In the genomic region with DNA sequence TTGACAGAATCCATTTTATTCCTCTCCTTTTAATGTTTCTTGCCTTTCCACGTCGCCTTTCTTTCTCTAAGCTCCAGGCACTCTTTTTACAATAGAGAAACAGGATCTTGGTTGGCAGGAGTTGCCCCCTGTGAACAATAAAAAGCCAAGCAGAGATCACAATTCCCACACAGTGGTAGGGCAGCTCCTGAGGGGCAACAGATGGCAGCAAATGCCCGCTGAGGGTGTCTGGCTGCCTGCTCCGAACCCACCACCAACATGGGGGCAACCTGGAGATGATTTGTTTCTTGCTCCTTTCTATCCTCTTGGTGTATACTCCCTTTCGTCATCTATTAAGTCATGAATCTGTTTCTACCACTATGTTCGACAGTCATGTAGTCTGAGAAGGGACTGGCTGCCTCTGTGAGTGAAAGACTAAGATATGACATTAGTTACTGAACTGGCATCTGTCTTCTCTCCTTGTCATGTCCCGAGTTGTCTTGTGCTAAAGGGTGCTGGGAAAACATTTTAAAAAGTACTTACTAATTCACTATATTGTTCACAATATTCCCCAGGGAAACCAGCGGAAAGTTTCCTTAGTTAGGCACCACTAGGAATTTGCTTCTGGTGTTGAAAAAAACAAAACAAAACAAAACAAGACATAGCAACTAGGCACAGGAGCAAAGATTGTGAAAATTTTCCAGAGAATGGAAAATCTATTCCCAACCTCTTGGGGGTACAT, we compare ENCODE assay signal across 26 cellular contexts.
DNase-seq lines count a peak whose midpoint lies in the region; ATAC-seq, FAIRE-seq and TF ChIP-seq lines count a peak whose summit lies in the region.
"Had no signal": no experiment of that assay in that cellular context is flagged by ENCODE, and none has a peak within 500 bp of the region (broad histone marks: within the 10 kb centered on the region; RNA-seq: fewer than 3 reads in every experiment).

No MANE protein-coding gene starts in this region.

- peaks cover 4% of the 10 kb centered on the region for H3K9me3 Mint-ChIP-seq in neural progenitor cell
- H3K9me3 Mint-ChIP-seq in immature natural killer cell = peaks cover 0 to 2% (median 0%) of the 10 kb centered on the region in 6 donors
- H3K9me3 Mint-ChIP-seq: activated CD8-positive, alpha-beta T cell treated with anti-CD3 and anti-CD28 coated beads for 36 hours; activated naive CD4-positive, alpha-beta T cell treated with anti-CD3 and anti-CD28 coated beads, Interleukin-2, amount 10 ng/mL, durations not matched to agents 7 days and 5 days; activated T-cell treated with anti-CD3 and anti-CD28 coated beads, Interleukin-2, amount 50 U/mL, for 24 hours; central memory CD8-positive, alpha-beta T cell had no signal

- H3K27ac ChIP-seq in heart right ventricle (peak overlapping the region; percentile 26 to 86 (median 77)), neural progenitor cell (no peak overlapping the region), PC-3 (ENCODE audit: low read length) (no peak overlapping the region)
- H3K27ac ChIP-seq: pancreas had no signal

- H3K27ac Mint-ChIP-seq in neural progenitor cell (no peak overlapping the region), immature natural killer cell (no peak overlapping the region)
- H3K27ac Mint-ChIP-seq: activated CD8-positive, alpha-beta T cell treated with anti-CD3 and anti-CD28 coated beads for 36 hours; activated naive CD4-positive, alpha-beta T cell treated with anti-CD3 and anti-CD28 coated beads, Interleukin-2, amount 10 ng/mL, durations not matched to agents 7 days and 5 days; activated T-cell treated with anti-CD3 and anti-CD28 coated beads, Interleukin-2, amount 50 U/mL, for 24 hours; B cell; naive B cell had no signal

- WGBS in heart right ventricle, 2 donors = 54 to 55% methylated on average over 8 of the region's 8 CpGs

- ATAC-seq in Right ventricle myocardium inferior (peak; percentile 36), heart right ventricle (peak; percentile 22 to 75 (median 62)), PC-3 (no peak)
- ATAC-seq: activated CD8-positive, alpha-beta T cell treated with anti-CD3 and anti-CD28 coated beads for 36 hours had no signal

- peaks cover 6 to 88% (median 66%) of the 10 kb centered on the region in 9 donors for H3K4me1 ChIP-seq in heart right ventricle
- peaks cover 8% of the 10 kb centered on the region for H3K4me1 ChIP-seq in neural progenitor cell
- H3K4me1 ChIP-seq in PC-3 (ENCODE audit: insufficient read depth, low read length) = no peaks in the 10 kb centered on the region

- H3K27me3 Mint-ChIP-seq in neural progenitor cell (ENCODE audit: insufficient read depth, low read depth) (no peaks in the 10 kb centered on the region), immature natural killer cell (ENCODE audit: low read depth in 3 of 3) (peaks cover under 1 to 4% (median 2%) of the 10 kb centered on the region in 3 donors)

- H3K9me2 ChIP-seq in PC-3 (replicated peaks; ENCODE audit: low read length) = no peaks in the 10 kb centered on the region

- no TSS peak for BruUV-seq in PC-3 (replicated peaks; lab: Mats Ljungman, UMichigan)

- no peak for TF ChIP-seq CTCF in heart right ventricle (IDR thresholded peaks at IDR 0.05)
- TF ChIP-seq CTCF in neural progenitor cell (IDR thresholded peaks at IDR 0.05) = no peak
- TF ChIP-seq CTCF in PC-3 (conservative IDR thresholded peaks at IDR 0.05; ENCODE audit: low read depth, low read length) = no peak

- H3K79me2 ChIP-seq in neural progenitor cell (ENCODE audit: low read depth) (no peaks in the 10 kb centered on the region), PC-3 (ENCODE audit: low read length) (no peaks in the 10 kb centered on the region)

- H3K4me3 Mint-ChIP-seq in neural progenitor cell (no peak overlapping the region), immature natural killer cell (no peak overlapping the region)
- H3K4me3 Mint-ChIP-seq: activated CD8-positive, alpha-beta T cell treated with anti-CD3 and anti-CD28 coated beads for 36 hours; activated naive CD4-positive, alpha-beta T cell treated with anti-CD3 and anti-CD28 coated beads, Interleukin-2, amount 10 ng/mL, durations not matched to agents 7 days and 5 days; activated T-cell treated with anti-CD3 and anti-CD28 coated beads, Interleukin-2, amount 50 U/mL, for 24 hours; B cell; central memory CD8-positive, alpha-beta T cell; naive B cell had no signal

- H3K27me3 ChIP-seq in heart right ventricle = no peaks in the 10 kb centered on the region
- H3K27me3 ChIP-seq in neural progenitor cell = no peaks in the 10 kb centered on the region
- H3K27me3 ChIP-seq in PC-3 (ENCODE audit: low read length) = no peaks in the 10 kb centered on the region
- H3K27me3 ChIP-seq: pancreas had no signal

- POLR2A ChIA-PET in PC-3 (lab: Charles Lee; ENCODE audit: unreplicated experiment) = no interaction called here

- no peaks in the 10 kb centered on the region for H3K36me3 ChIP-seq in heart right ventricle
- no peaks in the 10 kb centered on the region for H3K36me3 ChIP-seq in neural progenitor cell
- H3K36me3 ChIP-seq in PC-3 (ENCODE audit: low read depth, low read length) = no peaks in the 10 kb centered on the region
- H3K36me3 ChIP-seq: pancreas had no signal

- H3K9ac ChIP-seq in neural progenitor cell (no peak overlapping the region), PC-3 (ENCODE audit: low read length) (no peak overlapping the region)

- H3K4me3 ChIP-seq in heart right ventricle (no peak overlapping the region), neural progenitor cell (no peak overlapping the region), PC-3 (ENCODE audit: low read length) (no peak overlapping the region)
- H3K4me3 ChIP-seq: lung, pancreas had no signal

- H2AFZ ChIP-seq in neural progenitor cell (replicated peaks) (no peak overlapping the region), PC-3 (ENCODE audit: low read length) (no peak overlapping the region)

- H3F3A ChIP-seq in neural progenitor cell (ENCODE audit: low read depth) (no peaks in the 10 kb centered on the region), PC-3 (ENCODE audit: low read length, unreplicated experiment) (no peaks in the 10 kb centered on the region)

- H4K20me1 ChIP-seq in neural progenitor cell (ENCODE audit: low read depth) (no peaks in the 10 kb centered on the region), PC-3 (ENCODE audit: low read length) (no peaks in the 10 kb centered on the region)

- intact Hi-C loops in Right ventricle myocardium inferior (cut with DNase I) = no loop called here
- intact Hi-C loops in cardiac septum (cut with DNase I) = no loop called here
- intact Hi-C loops in heart right ventricle (cut with DNase I) = no loop called here
- intact Hi-C loops in PC-3 (cut with micrococcal nuclease) = no loop called here

- H3K9me3 ChIP-seq in heart right ventricle (no peaks in the 10 kb centered on the region), neural progenitor cell (ENCODE audit: low read depth) (no peaks in the 10 kb centered on the region), PC-3 (ENCODE audit: low read length) (no peaks in the 10 kb centered on the region)
- H3K9me3 ChIP-seq: pancreas had no signal

- CTCF ChIA-PET in PC-3 (lab: Charles Lee) = no interaction called here

- FAIRE-seq in GM19239 (lab: Jason Lieb, UNC) = no peak
- FAIRE-seq: GM12892, pancreas had no signal

- H3K36me3 Mint-ChIP-seq in neural progenitor cell (no peaks in the 10 kb centered on the region), immature natural killer cell (no peaks in the 10 kb centered on the region)
- H3K36me3 Mint-ChIP-seq: activated naive CD4-positive, alpha-beta T cell treated with anti-CD3 and anti-CD28 coated beads, Interleukin-2, amount 10 ng/mL, durations not matched to agents 7 days and 5 days; naive B cell had no signal

- DNase-seq in Right ventricle myocardium inferior (ENCODE audit: missing footprints) (no peak), cardiac septum (ENCODE audit: low spot score) (no peak), heart right ventricle (peak in 1 of 2 donors; percentile 39), neural progenitor cell (ENCODE audit: low spot score) (no peak), GM19239 (ENCODE audit: insufficient read length, low spot score) (no peak), PC-3 (no peak), immature natural killer cell (no peak), NAMALWA (ENCODE audit: low spot score) (no peak)
- DNase-seq: 8988T; activated CD8-positive, alpha-beta T cell treated with anti-CD3 and anti-CD28 coated beads for 36 hours; activated naive CD4-positive, alpha-beta T cell treated with anti-CD3 and anti-CD28 coated beads, Interleukin-2, amount 10 ng/mL, durations not matched to agents 7 days and 5 days; activated T-cell treated with anti-CD3 and anti-CD28 coated beads, Interleukin-2, amount 50 U/mL, for 24 hours; DMS79 treated with DMSO at 0.1 percent for 48 hours; erythroblast; Karpas-422; naive B cell; NCI-H1092 treated with DMSO at 0.1 percent for 48 hours; NCI-H2081 treated with DMSO at 0.1 percent for 48 hours; NCI-H510A treated with DMSO at 0.1 percent for 48 hours; pancreas; stimulated activated naive CD4-positive, alpha-beta T cell treated with Interleukin-2 at 50 U/mL for 16 hours; T1000 had no signal

- H3K4me1 Mint-ChIP-seq in neural progenitor cell (peaks cover 15% of the 10 kb centered on the region), immature natural killer cell (no peaks in the 10 kb centered on the region)
- H3K4me1 Mint-ChIP-seq: activated naive CD4-positive, alpha-beta T cell treated with anti-CD3 and anti-CD28 coated beads, Interleukin-2, amount 10 ng/mL, durations not matched to agents 7 days and 5 days; B cell; central memory CD8-positive, alpha-beta T cell had no signal

- H3K4me2 ChIP-seq in neural progenitor cell (peak overlapping the region; percentile 23), PC-3 (ENCODE audit: low read length) (no peak overlapping the region)

Comparison
In these comparisons a context has a peak if more than half of its experiments do, and no peak if none do; other contexts are left out.
1. H3K27ac ChIP-seq: peak in heart right ventricle (10 of 10); none in neural progenitor cell (single experiment) and PC-3 (single experiment).